8 cellular contexts compared by ENCODE assay signal in the genomic region with DNA sequence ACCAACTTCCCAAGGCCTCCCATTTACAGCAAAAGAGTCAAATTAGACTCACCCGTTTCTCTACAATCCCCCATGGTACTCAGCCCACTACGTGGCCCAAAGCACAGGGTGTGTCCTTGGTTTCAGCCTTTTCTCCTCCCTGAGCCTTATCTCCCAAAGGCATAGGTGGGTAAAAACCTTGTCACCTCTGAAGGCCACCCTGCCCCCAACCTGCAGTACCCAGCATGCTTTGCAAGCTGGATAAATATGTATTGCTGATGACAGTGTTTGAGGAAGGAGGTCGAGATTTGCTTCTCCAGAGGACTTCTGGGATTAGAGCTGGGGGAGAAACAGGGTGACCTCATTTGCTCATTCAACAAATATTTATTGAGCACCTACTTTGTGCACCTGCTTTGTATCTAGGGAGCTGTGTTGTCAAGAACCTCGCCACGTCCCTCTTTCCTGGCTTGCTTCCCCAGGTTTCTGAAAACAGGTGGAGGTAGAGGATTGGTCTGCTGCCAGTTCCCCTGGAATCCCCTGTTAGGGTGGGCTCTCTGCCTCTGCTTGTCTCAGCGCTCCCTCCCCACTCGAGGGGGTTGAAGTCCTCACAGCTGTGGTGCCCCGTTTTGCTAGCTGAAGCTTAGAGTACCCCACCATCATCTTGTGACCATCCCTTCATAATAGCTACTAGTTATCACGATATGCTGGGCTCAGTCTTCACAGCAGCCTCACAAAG.
DNase-seq lines count a peak whose midpoint lies in the region; ATAC-seq and TF ChIP-seq lines count a peak whose summit lies in the region.

No MANE protein-coding gene starts in this region.

- H3K27ac ChIP-seq in 22Rv1 (peak overlapping the region; percentile 93), angular gyrus (ENCODE audit: low read depth, low read length) (peak overlapping the region; percentile 18), mucosa of rectum (ENCODE audit: low read depth in 2 of 2, low read length in 2 of 2) (peak overlapping the region; percentile 96 to 99)

- peaks cover 43 to 61% of the 10 kb centered on the region in 2 donors for H3K4me1 ChIP-seq in mucosa of rectum (ENCODE audit: control insufficient read depth in 2 of 2, insufficient read depth in 2 of 2, low read length in 2 of 2)

- DNase-seq in HFF-Myc (ENCODE audit: extremely low read depth, low read depth) (no peak), NOMO-1 (lab: John Stamatoyannopoulos, UW; ENCODE audit: unreplicated experiment in 2 of 2) (no peak)

- ATAC-seq in GM19452 (IDR thresholded peaks at IDR 0.05; ENCODE audit: unreplicated experiment) (no peak), HG03159 (IDR thresholded peaks at IDR 0.05; ENCODE audit: unreplicated experiment) (no peak), GM18505 (IDR thresholded peaks at IDR 0.05; ENCODE audit: unreplicated experiment) (no peak)

- no peak for TF ChIP-seq CTCF in 22Rv1 (IDR thresholded peaks at IDR 0.05)
- TF ChIP-seq CTCF in HFF-Myc (IDR thresholded peaks at IDR 0.05; ENCODE audit: low read depth, low read length, missing control alignments), result no peak

- H3K36me3 ChIP-seq in mucosa of rectum (ENCODE audit: control insufficient read depth in 2 of 2, insufficient read depth in 2 of 2, low read length in 2 of 2), result peaks cover 3 to 24% of the 10 kb centered on the region in 2 donors

- peak overlapping the region; percentile 99 for H3K4me3 ChIP-seq in HFF-Myc (replicated peaks; ENCODE audit: low read depth, low read length)
- peak overlapping the region; percentile 86 to 87 for H3K4me3 ChIP-seq in mucosa of rectum (ENCODE audit: low read length in 2 of 2)

- no peaks in the 10 kb centered on the region for H3K27me3 ChIP-seq in mucosa of rectum (ENCODE audit: control insufficient read depth in 2 of 2, insufficient read depth in 2 of 2, low read length in 2 of 2)

- H3K9me3 ChIP-seq in mucosa of rectum (ENCODE audit: control insufficient read depth in 2 of 2, low read length in 2 of 2), result no peaks in the 10 kb centered on the region

- TF ChIP-seq POLR2A in GM18505 (IDR thresholded peaks at IDR 0.05; ENCODE audit: borderline replicate concordance, extremely low read depth, insufficient read depth, insufficient read length), result no peak

- H3K9ac ChIP-seq in mucosa of rectum (ENCODE audit: low read depth in 1 of 2, low read length in 2 of 2), result peak overlapping the region; percentile 58 to 82

Comparison
In these comparisons a context has a peak if more than half of its experiments do, and no peak if none do; other contexts are left out.
1. H3K27ac ChIP-seq: peak in every context shown above with its lines; median percentile 98 in mucosa of rectum; 93 in 22Rv1; 18 in angular gyrus.